ENCODE assay signal across 1 cellular context in genomic region chr7:51242007-51242691, GRCh38.
TF ChIP-seq lines count a peak whose summit lies in the region.

No MANE protein-coding gene starts in this region.

TF ChIP-seq in liver, 16 proteins besides CTCF, POLR2A, EP300 and RAD21 (continued from another document):
- TF ChIP-seq, protein P1, sequence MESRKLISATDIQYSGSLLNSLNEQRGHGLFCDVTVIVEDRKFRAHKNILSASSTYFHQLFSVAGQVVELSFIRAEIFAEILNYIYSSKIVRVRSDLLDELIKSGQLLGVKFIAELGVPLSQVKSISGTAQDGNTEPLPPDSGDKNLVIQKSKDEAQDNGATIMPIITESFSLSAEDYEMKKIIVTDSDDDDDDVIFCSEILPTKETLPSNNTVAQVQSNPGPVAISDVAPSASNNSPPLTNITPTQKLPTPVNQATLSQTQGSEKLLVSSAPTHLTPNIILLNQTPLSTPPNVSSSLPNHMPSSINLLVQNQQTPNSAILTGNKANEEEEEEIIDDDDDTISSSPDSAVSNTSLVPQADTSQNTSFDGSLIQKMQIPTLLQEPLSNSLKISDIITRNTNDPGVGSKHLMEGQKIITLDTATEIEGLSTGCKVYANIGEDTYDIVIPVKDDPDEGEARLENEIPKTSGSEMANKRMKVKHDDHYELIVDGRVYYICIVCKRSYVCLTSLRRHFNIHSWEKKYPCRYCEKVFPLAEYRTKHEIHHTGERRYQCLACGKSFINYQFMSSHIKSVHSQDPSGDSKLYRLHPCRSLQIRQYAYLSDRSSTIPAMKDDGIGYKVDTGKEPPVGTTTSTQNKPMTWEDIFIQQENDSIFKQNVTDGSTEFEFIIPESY (IDR thresholded peaks at IDR 0.05) = no peak
